Comparison of ENCODE assay signal across 18 cellular contexts in the genomic region with DNA sequence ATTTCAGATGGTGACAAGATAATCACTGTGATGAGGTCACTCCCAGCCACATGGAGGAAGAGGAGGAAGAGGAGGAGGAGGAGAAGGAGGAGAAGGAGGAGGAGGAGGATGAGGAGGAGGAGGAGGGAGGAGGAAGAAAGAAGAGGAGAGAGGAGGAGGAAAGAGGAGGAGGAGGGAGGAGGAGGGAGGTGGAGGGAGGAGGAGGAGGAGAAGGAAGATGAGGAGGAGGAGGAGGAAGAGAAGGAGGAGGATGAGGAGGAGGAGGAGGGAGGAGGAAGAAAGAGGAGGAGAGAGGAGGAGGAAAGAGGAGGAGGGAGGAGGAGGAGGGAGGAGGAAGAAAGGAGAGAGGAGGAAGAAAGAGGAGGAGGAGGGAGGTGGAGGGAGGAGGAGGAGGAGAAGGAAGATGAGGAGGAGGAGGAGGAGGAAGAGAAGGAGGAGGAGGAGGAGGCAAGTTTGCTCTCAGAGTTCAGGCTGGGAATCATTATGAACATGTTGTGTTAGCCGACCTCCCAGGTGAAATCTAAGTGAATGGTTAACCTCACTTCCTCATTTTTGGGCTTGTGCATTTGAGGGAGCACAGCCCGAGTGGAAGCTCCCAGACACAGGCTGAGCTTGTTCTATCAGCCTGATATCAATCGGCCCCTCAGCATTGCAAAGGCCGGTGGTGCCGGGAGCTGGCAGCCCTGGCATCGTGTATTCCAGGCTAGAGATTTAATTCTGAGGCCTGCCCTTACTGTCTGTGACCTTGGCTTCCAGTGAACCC.
DNase-seq lines count a peak whose midpoint lies in the region; ATAC-seq lines count a peak whose summit lies in the region.
"Had no signal": no experiment of that assay in that cellular context is flagged by ENCODE, and none has a peak within 500 bp of the region (broad histone marks: within the 10 kb centered on the region; RNA-seq: fewer than 3 reads in every experiment).

No MANE protein-coding gene starts in this region.

- H3K36me3 Mint-ChIP-seq in activated CD4-positive, alpha-beta T cell treated with anti-CD3 and anti-CD28 coated beads, Interleukin-2, amount 10 ng/mL, durations not matched to agents 24 days and 14 days (ENCODE audit: low read depth), result no peaks in the 10 kb centered on the region
- H3K36me3 Mint-ChIP-seq: activated CD4-positive, alpha-beta memory T cell treated with anti-CD3 and anti-CD28 coated beads for 36 hours had no signal

- H3K27me3 Mint-ChIP-seq in activated CD4-positive, alpha-beta T cell treated with anti-CD3 and anti-CD28 coated beads, Interleukin-2, amount 10 ng/mL, durations not matched to agents 24 days and 14 days, result peaks cover 6% of the 10 kb centered on the region
- H3K27me3 Mint-ChIP-seq: activated CD4-positive, alpha-beta memory T cell treated with anti-CD3 and anti-CD28 coated beads for 36 hours had no signal

- ATAC-seq in HG03342 (IDR thresholded peaks at IDR 0.05; ENCODE audit: unreplicated experiment) (peak; percentile 63), HG03159 (IDR thresholded peaks at IDR 0.05; ENCODE audit: unreplicated experiment) (no peak)
- ATAC-seq: gastrocnemius medialis, GM23338 had no signal

- intact Hi-C loops in activated CD4-positive, alpha-beta T cell treated with anti-CD3 and anti-CD28 coated beads, Interleukin-2, amount 10 ng/mL, durations not matched to agents 24 days and 14 days (cut with micrococcal nuclease), result no loop called here

- H3K4me1 Mint-ChIP-seq in activated CD4-positive, alpha-beta T cell treated with anti-CD3 and anti-CD28 coated beads, Interleukin-2, amount 10 ng/mL, durations not matched to agents 24 days and 14 days, result peaks cover 2% of the 10 kb centered on the region

- peak overlapping the region; percentile 53 for H3K27ac Mint-ChIP-seq in activated CD4-positive, alpha-beta T cell treated with anti-CD3 and anti-CD28 coated beads, Interleukin-2, amount 10 ng/mL, durations not matched to agents 24 days and 14 days
- H3K27ac Mint-ChIP-seq: activated CD4-positive, alpha-beta memory T cell treated with anti-CD3 and anti-CD28 coated beads for 36 hours; activated naive CD4-positive, alpha-beta T cell treated with anti-CD3 and anti-CD28 coated beads, Interleukin-2, amount 10 ng/mL, durations not matched to agents 7 days and 5 days; GM23338; mesothelial cell of epicardium had no signal

- peaks cover 5% of the 10 kb centered on the region for H3K9me3 Mint-ChIP-seq in activated CD4-positive, alpha-beta T cell treated with anti-CD3 and anti-CD28 coated beads, Interleukin-2, amount 10 ng/mL, durations not matched to agents 24 days and 14 days

- DNase-seq in activated CD4-positive, alpha-beta T cell treated with anti-CD3 and anti-CD28 coated beads, Interleukin-2, amount 10 ng/mL, durations not matched to agents 24 days and 14 days, result no peak
- no peak for DNase-seq in activated CD4-positive, alpha-beta T cell treated with anti-CD3 and anti-CD28 coated beads for 48 hours
- DNase-seq in kidney glomerular epithelial cell (lab: John Stamatoyannopoulos, UW), result peak; percentile 36
- DNase-seq in renal cortical epithelial cell (ENCODE audit: low read depth), result peak; percentile 61
- DNase-seq in activated CD4-positive, alpha-beta T cell treated with anti-CD3 and anti-CD28 coated beads for 4 hours, result no peak
- no peak for DNase-seq in DMS153 treated with DMSO at 0.1 percent for 48 hours (lab: John Stamatoyannopoulos, UW; ENCODE audit: unreplicated experiment)
- DNase-seq: activated CD4-positive, alpha-beta memory T cell treated with anti-CD3 and anti-CD28 coated beads for 36 hours; activated naive CD4-positive, alpha-beta T cell treated with anti-CD3 and anti-CD28 coated beads, Interleukin-2, amount 10 ng/mL, durations not matched to agents 7 days and 5 days; erythroblast; gastrocnemius medialis; kidney; NCI-H1092 treated with DMSO at 0.1 percent for 48 hours; NCI-H526 treated with DMSO at 0.1 percent for 48 hours; Right ventricle myocardium superior had no signal

- no peak overlapping the region for H3K4me3 Mint-ChIP-seq in activated CD4-positive, alpha-beta T cell treated with anti-CD3 and anti-CD28 coated beads, Interleukin-2, amount 10 ng/mL, durations not matched to agents 24 days and 14 days
- H3K4me3 Mint-ChIP-seq: activated CD4-positive, alpha-beta memory T cell treated with anti-CD3 and anti-CD28 coated beads for 36 hours; activated naive CD4-positive, alpha-beta T cell treated with anti-CD3 and anti-CD28 coated beads, Interleukin-2, amount 10 ng/mL, durations not matched to agents 7 days and 5 days; GM23338; mesothelial cell of epicardium had no signal

Comparison
In these comparisons a context has a peak if more than half of its experiments do, and no peak if none do; other contexts are left out.
1. DNase-seq: peak in kidney glomerular epithelial cell (single experiment) and renal cortical epithelial cell (single experiment); none in activated CD4-positive, alpha-beta T cell treated with anti-CD3 and anti-CD28 coated beads, Interleukin-2, amount 10 ng/mL, durations not matched to agents 24 days and 14 days (single experiment), activated CD4-positive, alpha-beta T cell treated with anti-CD3 and anti-CD28 coated beads for 48 hours (single experiment), activated CD4-positive, alpha-beta T cell treated with anti-CD3 and anti-CD28 coated beads for 4 hours (0 of 2) and DMS153 treated with DMSO at 0.1 percent for 48 hours (single experiment).